11 cellular contexts compared by ENCODE assay signal in genomic region chr22:46591890-46592289, GRCh38. TPM values are rescaled to one million over a fixed set of nuclear protein-coding genes. Genes with fewer than 3 reads are reported as not detected.
A peak's percentile ranks its signal among the peaks of the same experiment; 100 is the strongest.
DNase-seq lines count a peak whose midpoint lies in the region; ATAC-seq and TF ChIP-seq lines count a peak whose summit lies in the region.
"Had no signal": no experiment of that assay in that cellular context is flagged by ENCODE, and none has a peak within 500 bp of the region (broad histone marks: within the 10 kb centered on the region; RNA-seq: fewer than 3 reads in every experiment).

No MANE protein-coding gene starts in this region.

- H3K9me3 Mint-ChIP-seq in CD8-positive, alpha-beta T cell: no peaks in the 10 kb centered on the region
- H3K9me3 Mint-ChIP-seq in effector memory CD8-positive, alpha-beta T cell: no peaks in the 10 kb centered on the region

- H4K20me1 ChIP-seq in OCI-LY7 (ENCODE audit: insufficient read depth, low read length) (no peaks in the 10 kb centered on the region), osteoblast (ENCODE audit: insufficient read depth, low read length) (peaks cover 29% of the 10 kb centered on the region)

- H3K27me3 ChIP-seq in CD8-positive, alpha-beta T cell (ENCODE audit: insufficient read depth, low read length): no peaks in the 10 kb centered on the region
- H3K27me3 ChIP-seq in osteoblast (ENCODE audit: insufficient read depth, low read length) (no peaks in the 10 kb centered on the region), WERI-Rb-1 (ENCODE audit: insufficient read depth, low read depth, severe bottlenecking) (no peaks in the 10 kb centered on the region)
- H3K27me3 ChIP-seq: ovary had no signal

- DNase-seq in CD8-positive, alpha-beta T cell: peak in 1 of 7 experiments; percentile 16
- no peak for DNase-seq in OCI-LY7 (ENCODE audit: low spot score)
- no peak for DNase-seq in effector memory CD8-positive, alpha-beta T cell
- DNase-seq in osteoblast (ENCODE audit: insufficient read length, low spot score, missing footprints): no peak
- DNase-seq in NCI-H2107 (lab: John Stamatoyannopoulos, UW): no peak
- no peak for DNase-seq in stimulated activated CD4-positive, alpha-beta T cell treated with anti-CD3 and anti-CD28 coated beads, Interleukin-2, amount 100 ng/mL, for 48 hours
- DNase-seq in WERI-Rb-1: no peak
- DNase-seq: Caco-2, NCI-H1436 treated with DMSO at 0.1 percent for 48 hours had no signal

- H2AFZ ChIP-seq in OCI-LY7 (ENCODE audit: low read length) (peak overlapping the region; percentile 1; the same call in 1 of the 2 replicates), osteoblast (ENCODE audit: low read length) (no peak overlapping the region)

- no peaks in the 10 kb centered on the region for H3K27me3 Mint-ChIP-seq in CD8-positive, alpha-beta T cell (ENCODE audit: low read depth)
- H3K27me3 Mint-ChIP-seq in effector memory CD8-positive, alpha-beta T cell: no peaks in the 10 kb centered on the region

- peaks cover 26% of the 10 kb centered on the region for H3K4me1 ChIP-seq in CD8-positive, alpha-beta T cell (ENCODE audit: insufficient read depth, low read length)
- H3K4me1 ChIP-seq in OCI-LY7 (ENCODE audit: insufficient read depth, low read length, poor library complexity, severe bottlenecking) (peaks cover 70% of the 10 kb centered on the region), osteoblast (ENCODE audit: insufficient read depth, low read length) (peaks cover 7% of the 10 kb centered on the region)

- no peak overlapping the region for H3K4me3 ChIP-seq in CD8-positive, alpha-beta T cell (ENCODE audit: low read depth, low read length)
- H3K4me3 ChIP-seq in OCI-LY7 (ENCODE audit: low read depth, low read length, poor library complexity, severe bottlenecking): peak overlapping the region; percentile 49
- peak overlapping the region; percentile 65 for H3K4me3 ChIP-seq in osteoblast (ENCODE audit: insufficient read depth, low read length)
- no peak overlapping the region for H3K4me3 ChIP-seq in WERI-Rb-1 (ENCODE audit: low read depth, low read length)
- H3K4me3 ChIP-seq: ovary had no signal

- POLR2A ChIA-PET in CD8-positive, alpha-beta T cell (lab: Charles Lee): no interaction called here
- POLR2A ChIA-PET in OCI-LY7 (lab: Charles Lee): no interaction called here

- H3K4me2 ChIP-seq in OCI-LY7 (ENCODE audit: low read length): peak overlapping the region; percentile 72
- H3K4me2 ChIP-seq in osteoblast (ENCODE audit: insufficient read depth, low read length): peak overlapping the region; percentile 72

- no peak overlapping the region for H3K27ac ChIP-seq in CD8-positive, alpha-beta T cell (ENCODE audit: low read depth, low read length)
- H3K27ac ChIP-seq in OCI-LY7 (ENCODE audit: low read depth, low read length, poor library complexity, severe bottlenecking) (peak overlapping the region; percentile 87), osteoblast (ENCODE audit: low read depth, low read length) (peak overlapping the region; percentile 5), WERI-Rb-1 (no peak overlapping the region)
- H3K27ac ChIP-seq: ovary had no signal

- peak overlapping the region; percentile 81 for H3K27ac Mint-ChIP-seq in CD8-positive, alpha-beta T cell
- H3K27ac Mint-ChIP-seq in effector memory CD8-positive, alpha-beta T cell: peak overlapping the region; percentile 81 to 87

- peak overlapping the region; percentile 76 for H3K4me3 Mint-ChIP-seq in CD8-positive, alpha-beta T cell
- peak overlapping the region; percentile 67 to 74 for H3K4me3 Mint-ChIP-seq in effector memory CD8-positive, alpha-beta T cell

- no TSS peak for BruUV-seq in OCI-LY7 (replicated peaks; lab: Mats Ljungman, UMichigan)

- H3K9me3 ChIP-seq in CD8-positive, alpha-beta T cell (ENCODE audit: low read length): no peaks in the 10 kb centered on the region
- H3K9me3 ChIP-seq in OCI-LY7 (ENCODE audit: low read length): no peaks in the 10 kb centered on the region
- H3K9me3 ChIP-seq in osteoblast (ENCODE audit: low read depth, low read length): no peaks in the 10 kb centered on the region
- no peaks in the 10 kb centered on the region for H3K9me3 ChIP-seq in WERI-Rb-1 (ENCODE audit: severe bottlenecking)
- H3K9me3 ChIP-seq: Caco-2, ovary had no signal

- no peaks in the 10 kb centered on the region for H3K9me2 ChIP-seq in OCI-LY7 (ENCODE audit: insufficient read depth, low read length)

- no peaks in the 10 kb centered on the region for H3K36me3 ChIP-seq in CD8-positive, alpha-beta T cell (ENCODE audit: insufficient read depth, low read length)
- H3K36me3 ChIP-seq in OCI-LY7 (ENCODE audit: insufficient read depth, low read length) (no peaks in the 10 kb centered on the region), osteoblast (ENCODE audit: insufficient read depth, low read length) (no peaks in the 10 kb centered on the region), WERI-Rb-1 (no peaks in the 10 kb centered on the region)
- H3K36me3 ChIP-seq: ovary had no signal

- H3K79me2 ChIP-seq in OCI-LY7 (ENCODE audit: insufficient read depth, low read depth, low read length) (peaks cover 22% of the 10 kb centered on the region), osteoblast (ENCODE audit: insufficient read depth, low read length) (peaks cover 5% of the 10 kb centered on the region)

- peaks cover 28% of the 10 kb centered on the region for H3K4me1 Mint-ChIP-seq in CD8-positive, alpha-beta T cell (ENCODE audit: low read depth)
- peaks cover 22 to 36% of the 10 kb centered on the region in 2 donors for H3K4me1 Mint-ChIP-seq in effector memory CD8-positive, alpha-beta T cell (ENCODE audit: low read depth in 2 of 2)

- TF ChIP-seq CTCF in CD8-positive, alpha-beta T cell (IDR thresholded peaks at IDR 0.05): no peak
- TF ChIP-seq CTCF in OCI-LY7 (conservative IDR thresholded peaks at IDR 0.05; ENCODE audit: low read length) (no peak), osteoblast (IDR thresholded peaks at IDR 0.05; ENCODE audit: extremely low read depth, low read depth, low read length) (no peak), WERI-Rb-1 (IDR thresholded peaks at IDR 0.05; ENCODE audit: low read depth, low read length) (no peak)

- H3K36me3 Mint-ChIP-seq in CD8-positive, alpha-beta T cell: no peaks in the 10 kb centered on the region
- H3K36me3 Mint-ChIP-seq in effector memory CD8-positive, alpha-beta T cell (ENCODE audit: insufficient read depth): peaks cover 3% of the 10 kb centered on the region

- intact Hi-C loops in CD8-positive, alpha-beta T cell (cut with DNase I, micrococcal nuclease): loop anchor here in 1 of 2 experiments (2.0 to 5.0 kb wide), 2 partner anchors 21 to 145 kb away; partner anchors contain the start of gene CERK
- intact Hi-C loops in OCI-LY7 (cut with micrococcal nuclease; ENCODE audit: unreplicated experiment): loop anchor here (2.0 to 5.0 kb wide), 3 partner anchors 93 to 180 kb away; partner anchors contain the start of gene CERK

- CTCF ChIA-PET in CD8-positive, alpha-beta T cell (lab: Charles Lee): interaction anchor here (1.0 to 1.2 kb wide), 2 partner anchors 28 to 81 kb away, joined by 3 to 5 read pairs; no protein-coding TSS in a partner anchor
- CTCF ChIA-PET in OCI-LY7 (lab: Charles Lee; ENCODE audit: unreplicated experiment): no interaction called here

- ATAC-seq in CD8-positive, alpha-beta T cell: no peak
- no peak for ATAC-seq in effector memory CD8-positive, alpha-beta T cell (replicated peaks)
- ATAC-seq in HG03196 (IDR thresholded peaks at IDR 0.05; ENCODE audit: unreplicated experiment): no peak

RNA-seq across cellular contexts. Expression of gene GRAMD4, which starts 28.3 kb away (rescaled TPM):
- 1 to 10 TPM; 8.4 to 8.7 TPM for total RNA-seq in CD8-positive, alpha-beta T cell
- total RNA-seq in OCI-LY7 (2014; rRNA removed; shearing (Covaris generic)): 40.7 and 52.4 TPM in 2 replicates
- total RNA-seq in OCI-LY7 (2022): 32.8 and 46.9 TPM in 2 replicates
- total RNA-seq in osteoblast: 16.8 and 17.0 TPM in 2 replicates

RNA-seq across cellular contexts. Expression of gene CELSR1, which starts 54.5 kb away (rescaled TPM):
- 1 to 10 TPM in 1 of 2 experiments, under 1 TPM in 1; 0.92 to 1.0 TPM for total RNA-seq in CD8-positive, alpha-beta T cell
- total RNA-seq in OCI-LY7 (2014; rRNA removed; shearing (Covaris generic)): 3.9 and 5.2 TPM in 2 replicates
- total RNA-seq in OCI-LY7 (2022) (3.7 and 4.9 TPM in 2 replicates), osteoblast (2.7 and 3.6 TPM in 2 replicates)

Comparison
In these comparisons a context has a peak if more than half of its experiments do, and no peak if none do; other contexts are left out.
1. H3K27ac ChIP-seq: peak in OCI-LY7 (single experiment) and osteoblast (single experiment); none in CD8-positive, alpha-beta T cell (single experiment) and WERI-Rb-1 (single experiment).
2. H3K4me3 ChIP-seq: peak in OCI-LY7 (single experiment) and osteoblast (single experiment); none in CD8-positive, alpha-beta T cell (single experiment) and WERI-Rb-1 (single experiment).